8 cellular contexts compared by ENCODE assay signal in genomic region chr17:4143563-4144410, GRCh38. TPM values are rescaled to one million over a fixed set of nuclear protein-coding genes. Genes with fewer than 3 reads are reported as not detected.
A peak's percentile ranks its signal among the peaks of the same experiment; 100 is the strongest.
DNase-seq lines count a peak whose midpoint lies in the region; ATAC-seq, FAIRE-seq and TF ChIP-seq lines count a peak whose summit lies in the region.

No MANE protein-coding gene starts in this region.

- in situ Hi-C loops in ACHN (cut with HindIII; ENCODE audit: low pct_ligation_motif_present, low pct_unique_long_range_greater_than_20kb, low sequenced_read_pairs) = no loop called here

- peaks cover 0 to 3% of the 10 kb centered on the region in 2 donors for H3K4me1 ChIP-seq in small intestine (ENCODE audit: control insufficient read depth in 2 of 2, insufficient read depth in 1 of 2, low read depth in 1 of 2, low read length in 1 of 2)

- peak overlapping the region; percentile 93 to 98 for H3K27ac ChIP-seq in small intestine (ENCODE audit: low read depth in 1 of 2, low read length in 1 of 2)

- no peaks in the 10 kb centered on the region for H3K27me3 ChIP-seq in bronchial epithelial cell (ENCODE audit: control insufficient read depth, insufficient read depth, low read length)
- H3K27me3 ChIP-seq in small intestine (ENCODE audit: control insufficient read depth in 2 of 2, insufficient read depth in 2 of 2, low read length in 2 of 2) = no peaks in the 10 kb centered on the region

- H3K4me3 ChIP-seq in bronchial epithelial cell (ENCODE audit: low read depth, low read length) = peak overlapping the region; percentile 87
- H3K4me3 ChIP-seq in small intestine (ENCODE audit: low read depth in 1 of 2, low read length in 2 of 2) = peak overlapping the region; percentile 58 to 100

- H3K4me3 Mint-ChIP-seq in WTC11 = peak overlapping the region; percentile 97

- WGBS in small intestine, 3 donors = 0 to 1% (median 0%) methylated on average over 68 to 69 of the region's 69 CpGs

- H3K36me3 ChIP-seq in bronchial epithelial cell (ENCODE audit: control insufficient read depth, insufficient read depth, low read length) = peaks cover 2% of the 10 kb centered on the region
- H3K36me3 ChIP-seq in small intestine (ENCODE audit: control insufficient read depth in 2 of 2, insufficient read depth in 2 of 2, low read length in 2 of 2) = no peaks in the 10 kb centered on the region

- no peaks in the 10 kb centered on the region for H3K36me3 Mint-ChIP-seq in WTC11

- no peaks in the 10 kb centered on the region for H3K9me3 ChIP-seq in small intestine (ENCODE audit: control insufficient read depth, low read depth)

- no peak for TF ChIP-seq CTCF in WTC11 (IDR thresholded peaks at IDR 0.05)
- TF ChIP-seq CTCF in bronchial epithelial cell (IDR thresholded peaks at IDR 0.05; ENCODE audit: insufficient read depth, low read length, severe bottlenecking) = no peak

- peaks cover 13% of the 10 kb centered on the region for H3K4me1 Mint-ChIP-seq in WTC11

- H3K27me3 Mint-ChIP-seq in WTC11 (ENCODE audit: low read depth) = no peaks in the 10 kb centered on the region

- FAIRE-seq in bronchial epithelial cell (lab: Jason Lieb, UNC) = no peak
- FAIRE-seq in small intestine (lab: Jason Lieb, UNC) = no peak

- POLR2A ChIA-PET in WTC11 (lab: Charles Lee) = interaction anchor here (0.6 to 2.6 kb wide), 11 partner anchors 10 to 1274 kb away, joined by 3 to 10 read pairs (median 4); no protein-coding TSS in a partner anchor

- DNase-seq in ACHN = peak; percentile 94
- DNase-seq in NCI-H2227 (lab: John Stamatoyannopoulos, UW; ENCODE audit: unreplicated experiment) = peak; percentile 90
- peak; percentile 89 for DNase-seq in WTC11 (ENCODE audit: low spot score)
- peak; percentile 78 for DNase-seq in bronchial epithelial cell (ENCODE audit: low read depth)
- DNase-seq in iPS-NIHi7 (ENCODE audit: extremely low spot score) = peak; percentile 90
- peak; percentile 92 for DNase-seq in small intestine

- CTCF ChIA-PET in WTC11 (lab: Charles Lee) = interaction anchor here (1.0 to 2.3 kb wide), 10 partner anchors 9 to 300 kb away, joined by 3 to 14 read pairs (median 4); partner anchors contain the start of gene NCBP3

- no peaks in the 10 kb centered on the region for H3K9me3 Mint-ChIP-seq in WTC11

- ATAC-seq in GM18870 (IDR thresholded peaks at IDR 0.05; ENCODE audit: unreplicated experiment) (peak; percentile 58), HG03108 (IDR thresholded peaks at IDR 0.05; ENCODE audit: unreplicated experiment) (peak; percentile 47), WTC11 (peak; percentile 78)

- peak overlapping the region; percentile 100 for H3K27ac Mint-ChIP-seq in WTC11

TF ChIP-seq in WTC11, 78 proteins besides CTCF, POLR2A, EP300 and RAD21 (continues in another document):
- TF ChIP-seq JAZF1 (CRISPR knock-in tag; IDR thresholded peaks at IDR 0.05) = no peak
- TF ChIP-seq IRF1 (CRISPR knock-in tag; IDR thresholded peaks at IDR 0.05) = no peak
- TF ChIP-seq, protein P1, sequence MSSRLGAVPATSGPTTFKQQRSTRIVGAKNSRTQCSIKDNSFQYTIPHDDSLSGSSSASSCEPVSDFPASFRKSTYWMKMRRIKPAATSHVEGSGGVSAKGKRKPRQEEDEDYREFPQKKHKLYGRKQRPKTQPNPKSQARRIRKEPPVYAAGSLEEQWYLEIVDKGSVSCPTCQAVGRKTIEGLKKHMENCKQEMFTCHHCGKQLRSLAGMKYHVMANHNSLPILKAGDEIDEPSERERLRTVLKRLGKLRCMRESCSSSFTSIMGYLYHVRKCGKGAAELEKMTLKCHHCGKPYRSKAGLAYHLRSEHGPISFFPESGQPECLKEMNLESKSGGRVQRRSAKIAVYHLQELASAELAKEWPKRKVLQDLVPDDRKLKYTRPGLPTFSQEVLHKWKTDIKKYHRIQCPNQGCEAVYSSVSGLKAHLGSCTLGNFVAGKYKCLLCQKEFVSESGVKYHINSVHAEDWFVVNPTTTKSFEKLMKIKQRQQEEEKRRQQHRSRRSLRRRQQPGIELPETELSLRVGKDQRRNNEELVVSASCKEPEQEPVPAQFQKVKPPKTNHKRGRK (CRISPR knock-in tag; IDR thresholded peaks at IDR 0.05; ENCODE audit: borderline replicate concordance) = no peak
- TF ChIP-seq, protein P2, sequence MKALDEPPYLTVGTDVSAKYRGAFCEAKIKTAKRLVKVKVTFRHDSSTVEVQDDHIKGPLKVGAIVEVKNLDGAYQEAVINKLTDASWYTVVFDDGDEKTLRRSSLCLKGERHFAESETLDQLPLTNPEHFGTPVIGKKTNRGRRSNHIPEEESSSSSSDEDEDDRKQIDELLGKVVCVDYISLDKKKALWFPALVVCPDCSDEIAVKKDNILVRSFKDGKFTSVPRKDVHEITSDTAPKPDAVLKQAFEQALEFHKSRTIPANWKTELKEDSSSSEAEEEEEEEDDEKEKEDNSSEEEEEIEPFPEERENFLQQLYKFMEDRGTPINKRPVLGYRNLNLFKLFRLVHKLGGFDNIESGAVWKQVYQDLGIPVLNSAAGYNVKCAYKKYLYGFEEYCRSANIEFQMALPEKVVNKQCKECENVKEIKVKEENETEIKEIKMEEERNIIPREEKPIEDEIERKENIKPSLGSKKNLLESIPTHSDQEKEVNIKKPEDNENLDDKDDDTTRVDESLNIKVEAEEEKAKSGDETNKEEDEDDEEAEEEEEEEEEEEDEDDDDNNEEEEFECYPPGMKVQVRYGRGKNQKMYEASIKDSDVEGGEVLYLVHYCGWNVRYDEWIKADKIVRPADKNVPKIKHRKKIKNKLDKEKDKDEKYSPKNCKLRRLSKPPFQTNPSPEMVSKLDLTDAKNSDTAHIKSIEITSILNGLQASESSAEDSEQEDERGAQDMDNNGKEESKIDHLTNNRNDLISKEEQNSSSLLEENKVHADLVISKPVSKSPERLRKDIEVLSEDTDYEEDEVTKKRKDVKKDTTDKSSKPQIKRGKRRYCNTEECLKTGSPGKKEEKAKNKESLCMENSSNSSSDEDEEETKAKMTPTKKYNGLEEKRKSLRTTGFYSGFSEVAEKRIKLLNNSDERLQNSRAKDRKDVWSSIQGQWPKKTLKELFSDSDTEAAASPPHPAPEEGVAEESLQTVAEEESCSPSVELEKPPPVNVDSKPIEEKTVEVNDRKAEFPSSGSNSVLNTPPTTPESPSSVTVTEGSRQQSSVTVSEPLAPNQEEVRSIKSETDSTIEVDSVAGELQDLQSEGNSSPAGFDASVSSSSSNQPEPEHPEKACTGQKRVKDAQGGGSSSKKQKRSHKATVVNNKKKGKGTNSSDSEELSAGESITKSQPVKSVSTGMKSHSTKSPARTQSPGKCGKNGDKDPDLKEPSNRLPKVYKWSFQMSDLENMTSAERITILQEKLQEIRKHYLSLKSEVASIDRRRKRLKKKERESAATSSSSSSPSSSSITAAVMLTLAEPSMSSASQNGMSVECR (CRISPR knock-in tag; IDR thresholded peaks at IDR 0.05; ENCODE audit: borderline replicate concordance) = no peak; the same call in 1 of the 2 replicates
- no peak for TF ChIP-seq NFYB (CRISPR knock-in tag; conservative IDR thresholded peaks at IDR 0.05; ENCODE audit: low read depth)
- TF ChIP-seq, protein P3, sequence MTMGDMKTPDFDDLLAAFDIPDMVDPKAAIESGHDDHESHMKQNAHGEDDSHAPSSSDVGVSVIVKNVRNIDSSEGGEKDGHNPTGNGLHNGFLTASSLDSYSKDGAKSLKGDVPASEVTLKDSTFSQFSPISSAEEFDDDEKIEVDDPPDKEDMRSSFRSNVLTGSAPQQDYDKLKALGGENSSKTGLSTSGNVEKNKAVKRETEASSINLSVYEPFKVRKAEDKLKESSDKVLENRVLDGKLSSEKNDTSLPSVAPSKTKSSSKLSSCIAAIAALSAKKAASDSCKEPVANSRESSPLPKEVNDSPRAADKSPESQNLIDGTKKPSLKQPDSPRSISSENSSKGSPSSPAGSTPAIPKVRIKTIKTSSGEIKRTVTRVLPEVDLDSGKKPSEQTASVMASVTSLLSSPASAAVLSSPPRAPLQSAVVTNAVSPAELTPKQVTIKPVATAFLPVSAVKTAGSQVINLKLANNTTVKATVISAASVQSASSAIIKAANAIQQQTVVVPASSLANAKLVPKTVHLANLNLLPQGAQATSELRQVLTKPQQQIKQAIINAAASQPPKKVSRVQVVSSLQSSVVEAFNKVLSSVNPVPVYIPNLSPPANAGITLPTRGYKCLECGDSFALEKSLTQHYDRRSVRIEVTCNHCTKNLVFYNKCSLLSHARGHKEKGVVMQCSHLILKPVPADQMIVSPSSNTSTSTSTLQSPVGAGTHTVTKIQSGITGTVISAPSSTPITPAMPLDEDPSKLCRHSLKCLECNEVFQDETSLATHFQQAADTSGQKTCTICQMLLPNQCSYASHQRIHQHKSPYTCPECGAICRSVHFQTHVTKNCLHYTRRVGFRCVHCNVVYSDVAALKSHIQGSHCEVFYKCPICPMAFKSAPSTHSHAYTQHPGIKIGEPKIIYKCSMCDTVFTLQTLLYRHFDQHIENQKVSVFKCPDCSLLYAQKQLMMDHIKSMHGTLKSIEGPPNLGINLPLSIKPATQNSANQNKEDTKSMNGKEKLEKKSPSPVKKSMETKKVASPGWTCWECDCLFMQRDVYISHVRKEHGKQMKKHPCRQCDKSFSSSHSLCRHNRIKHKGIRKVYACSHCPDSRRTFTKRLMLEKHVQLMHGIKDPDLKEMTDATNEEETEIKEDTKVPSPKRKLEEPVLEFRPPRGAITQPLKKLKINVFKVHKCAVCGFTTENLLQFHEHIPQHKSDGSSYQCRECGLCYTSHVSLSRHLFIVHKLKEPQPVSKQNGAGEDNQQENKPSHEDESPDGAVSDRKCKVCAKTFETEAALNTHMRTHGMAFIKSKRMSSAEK (CRISPR knock-in tag; IDR thresholded peaks at IDR 0.05; ENCODE audit: borderline replicate concordance) = no peak
- TF ChIP-seq PRRX2 (CRISPR knock-in tag; IDR thresholded peaks at IDR 0.05) = 0 out of 2 replicates have a peak, but pooled peaks have one; percentile 37
- TF ChIP-seq RELA (CRISPR knock-in tag; IDR thresholded peaks at IDR 0.05; ENCODE audit: borderline replicate concordance) = no peak

RNA-seq across cellular contexts. Expression of gene CYB5D2, which starts 0.8 kb away (rescaled TPM):
- total RNA-seq in WTC11 (2021) (7.8 to 9.0 TPM (median 8.8 TPM) in 3 replicates), bronchial epithelial cell (12.9 and 13.3 TPM in 2 replicates)
- 10 to 100 TPM; 18.1 to 34.0 (median 33.0) TPM for polyA plus RNA-seq in small intestine

RNA-seq across cellular contexts. Expression of gene ZZEF1, which starts 1.0 kb away (rescaled TPM):
- total RNA-seq in WTC11 (2021) = 16.3 to 24.1 TPM (median 17.5 TPM) in 3 replicates
- total RNA-seq in bronchial epithelial cell = 17.1 and 19.7 TPM in 2 replicates
- polyA plus RNA-seq in small intestine = 10 to 100 TPM; 22.4 to 37.3 (median 31.0) TPM

Comparison
In these comparisons a context has a peak if more than half of its experiments do, and no peak if none do; other contexts are left out.
1. Peak in every context shown above with its lines: DNase-seq, ATAC-seq, H3K4me3 ChIP-seq and H3K27ac ChIP-seq.